In the genomic region with DNA sequence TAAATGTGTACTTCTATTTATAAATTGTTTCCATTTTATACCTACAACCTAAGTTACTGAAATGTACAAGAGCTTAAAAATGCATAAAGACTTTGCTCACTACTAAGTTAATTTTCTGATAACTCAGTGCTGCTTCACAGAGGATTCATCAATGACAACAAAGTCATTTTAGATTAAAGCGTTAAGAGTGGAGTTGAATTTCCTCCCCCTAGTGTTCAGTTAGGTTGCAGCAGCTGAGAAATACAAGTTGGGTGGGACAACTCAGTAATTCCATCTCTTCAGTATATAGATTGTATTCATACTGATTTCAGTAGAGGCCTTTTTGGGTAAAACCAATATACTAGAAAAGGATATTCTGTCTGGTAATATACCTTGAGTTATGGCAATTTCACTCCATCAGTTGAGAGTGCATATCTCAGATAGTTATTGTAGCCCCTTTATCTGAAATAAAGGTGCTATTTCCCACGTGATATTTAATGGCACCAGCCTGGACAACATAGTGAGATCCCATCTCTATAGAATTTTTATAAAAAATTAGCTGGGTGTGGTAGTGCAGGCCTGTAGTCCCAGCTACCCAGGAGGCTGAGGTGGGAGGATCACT, we compare ENCODE assay signal across 8 cellular contexts. TPM values are rescaled to one million over a fixed set of nuclear protein-coding genes. Genes with fewer than 3 reads are reported as not detected.
DNase-seq lines count a peak whose midpoint lies in the region; ATAC-seq, FAIRE-seq and TF ChIP-seq lines count a peak whose summit lies in the region.

No MANE protein-coding gene starts in this region.

- no peaks in the 10 kb centered on the region for H3K27me3 ChIP-seq in brain microvascular endothelial cell (replicated peaks)
- H3K27me3 ChIP-seq in liver (ENCODE audit: control insufficient read depth in 4 of 4, insufficient read depth in 4 of 4, low read length in 3 of 4): no peaks in the 10 kb centered on the region

- no peak overlapping the region for H3K4me3 ChIP-seq in brain microvascular endothelial cell (ENCODE audit: low read depth, low read length)
- no peak overlapping the region for H3K4me3 ChIP-seq in liver (ENCODE audit: low read depth in 1 of 3, low read length in 3 of 3)

- 41% methylated on average over 2 of the region's 2 CpGs for WGBS in liver

- peak; percentile 64 to 73 for TF ChIP-seq RAD21 in liver (IDR thresholded peaks at IDR 0.05)

- no peaks in the 10 kb centered on the region for H3K4me1 ChIP-seq in liver (ENCODE audit: control insufficient read depth in 4 of 4, insufficient read depth in 4 of 4, low read length in 3 of 4)

- peak; percentile 91 for FAIRE-seq in GM19239 (lab: Jason Lieb, UNC)

- H3K27ac ChIP-seq in brain microvascular endothelial cell (no peak overlapping the region), liver (ENCODE audit: low read depth in 1 of 2, low read length in 2 of 2) (no peak overlapping the region)

- H3K9me3 ChIP-seq in liver (ENCODE audit: control insufficient read depth in 4 of 4, low read length in 3 of 4): no peaks in the 10 kb centered on the region

- no peaks in the 10 kb centered on the region for H3K36me3 ChIP-seq in brain microvascular endothelial cell (replicated peaks)
- H3K36me3 ChIP-seq in liver (ENCODE audit: control insufficient read depth in 4 of 4, insufficient read depth in 3 of 4, low read depth in 1 of 4, low read length in 3 of 4): peaks cover 0 to 3% (median 0%) of the 10 kb centered on the region in 4 donors

- TF ChIP-seq CTCF in brain microvascular endothelial cell (IDR thresholded peaks at IDR 0.05; ENCODE audit: low read depth, low read length, missing control alignments) (peak; percentile 79), liver (IDR thresholded peaks at IDR 0.05; ENCODE audit: low read depth, low read length, missing input control) (peak; percentile 66)

- in situ Hi-C loops in brain microvascular endothelial cell (cut with HindIII; ENCODE audit: low pct_ligation_motif_present, low sequenced_read_pairs): no loop called here

- DNase-seq in DMS 273 (lab: John Stamatoyannopoulos, UW; ENCODE audit: unreplicated experiment): peak; percentile 77
- no peak for DNase-seq in GM19239 (ENCODE audit: insufficient read length, low spot score)
- DNase-seq in NCI-H226: peak; percentile 25
- peak; percentile 47 for DNase-seq in brain microvascular endothelial cell
- no peak for DNase-seq in ureter (ENCODE audit: low spot score)

- no peak overlapping the region for H3K9ac ChIP-seq in liver (ENCODE audit: low read depth in 1 of 2, low read length in 2 of 2)

- no peak for ATAC-seq in HG02763 (IDR thresholded peaks at IDR 0.05; ENCODE audit: unreplicated experiment)
- no peak for ATAC-seq in HG03025 (IDR thresholded peaks at IDR 0.05; ENCODE audit: low FRiP score, unreplicated experiment)

TF ChIP-seq in liver, 16 proteins besides CTCF, POLR2A, EP300 and RAD21:
- TF ChIP-seq ATF3 (IDR thresholded peaks at IDR 0.05) (no peak), HNF4G (IDR thresholded peaks at IDR 0.05) (no peak), SP1 (IDR thresholded peaks at IDR 0.05) (no peak), TAF1 (conservative IDR thresholded peaks at IDR 0.05) (no peak), FOXA1 (IDR thresholded peaks at IDR 0.05) (no peak), MAX (IDR thresholded peaks at IDR 0.05) (no peak), YY1 (IDR thresholded peaks at IDR 0.05) (no peak), NR2F2 (IDR thresholded peaks at IDR 0.05) (no peak), RXRA (IDR thresholded peaks at IDR 0.05) (no peak), ZBTB33 (IDR thresholded peaks at IDR 0.05) (no peak), EGR1 (IDR thresholded peaks at IDR 0.05; ENCODE audit: low read depth in 2 of 2) (no peak), GABPA (IDR thresholded peaks at IDR 0.05 in 1 of 2, conservative IDR thresholded peaks at IDR 0.05 in 1 of 2) (no peak), FOXA2 (IDR thresholded peaks at IDR 0.05) (no peak), JUND (IDR thresholded peaks at IDR 0.05) (no peak), HNF4A (conservative IDR thresholded peaks at IDR 0.05) (no peak)
- TF ChIP-seq, protein P1, sequence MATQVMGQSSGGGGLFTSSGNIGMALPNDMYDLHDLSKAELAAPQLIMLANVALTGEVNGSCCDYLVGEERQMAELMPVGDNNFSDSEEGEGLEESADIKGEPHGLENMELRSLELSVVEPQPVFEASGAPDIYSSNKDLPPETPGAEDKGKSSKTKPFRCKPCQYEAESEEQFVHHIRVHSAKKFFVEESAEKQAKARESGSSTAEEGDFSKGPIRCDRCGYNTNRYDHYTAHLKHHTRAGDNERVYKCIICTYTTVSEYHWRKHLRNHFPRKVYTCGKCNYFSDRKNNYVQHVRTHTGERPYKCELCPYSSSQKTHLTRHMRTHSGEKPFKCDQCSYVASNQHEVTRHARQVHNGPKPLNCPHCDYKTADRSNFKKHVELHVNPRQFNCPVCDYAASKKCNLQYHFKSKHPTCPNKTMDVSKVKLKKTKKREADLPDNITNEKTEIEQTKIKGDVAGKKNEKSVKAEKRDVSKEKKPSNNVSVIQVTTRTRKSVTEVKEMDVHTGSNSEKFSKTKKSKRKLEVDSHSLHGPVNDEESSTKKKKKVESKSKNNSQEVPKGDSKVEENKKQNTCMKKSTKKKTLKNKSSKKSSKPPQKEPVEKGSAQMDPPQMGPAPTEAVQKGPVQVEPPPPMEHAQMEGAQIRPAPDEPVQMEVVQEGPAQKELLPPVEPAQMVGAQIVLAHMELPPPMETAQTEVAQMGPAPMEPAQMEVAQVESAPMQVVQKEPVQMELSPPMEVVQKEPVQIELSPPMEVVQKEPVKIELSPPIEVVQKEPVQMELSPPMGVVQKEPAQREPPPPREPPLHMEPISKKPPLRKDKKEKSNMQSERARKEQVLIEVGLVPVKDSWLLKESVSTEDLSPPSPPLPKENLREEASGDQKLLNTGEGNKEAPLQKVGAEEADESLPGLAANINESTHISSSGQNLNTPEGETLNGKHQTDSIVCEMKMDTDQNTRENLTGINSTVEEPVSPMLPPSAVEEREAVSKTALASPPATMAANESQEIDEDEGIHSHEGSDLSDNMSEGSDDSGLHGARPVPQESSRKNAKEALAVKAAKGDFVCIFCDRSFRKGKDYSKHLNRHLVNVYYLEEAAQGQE (IDR thresholded peaks at IDR 0.05): no peak
TF ChIP-seq in liver: peak in this region for 0.

RNA-seq across cellular contexts. Expression of gene RPL35A, which starts 6.9 kb away (rescaled TPM):
- total RNA-seq in liver (100 to 1,000 TPM; 121 to 254 TPM), ureter (1,104 TPM)
- polyA plus RNA-seq in liver: 100 to 1,000 TPM; 286 to 361 TPM

RNA-seq across cellular contexts. Expression of gene LMLN, which starts 17.0 kb away (rescaled TPM):
- total RNA-seq in liver (1 to 10 TPM; 2.2 to 3.2 TPM), ureter (11.2 TPM)
- polyA plus RNA-seq in liver: 1 to 10 TPM in 1 of 2 donors, under 1 TPM in 1; 0.90 to 1.4 TPM

Comparison
In these comparisons a context has a peak if more than half of its experiments do, and no peak if none do; other contexts are left out.
1. DNase-seq: peak in DMS 273 (single experiment), NCI-H226 (single experiment) and brain microvascular endothelial cell (single experiment); none in GM19239 (single experiment) and ureter (single experiment).